ENCODE assay signal across 8 cellular contexts in the genomic region with DNA sequence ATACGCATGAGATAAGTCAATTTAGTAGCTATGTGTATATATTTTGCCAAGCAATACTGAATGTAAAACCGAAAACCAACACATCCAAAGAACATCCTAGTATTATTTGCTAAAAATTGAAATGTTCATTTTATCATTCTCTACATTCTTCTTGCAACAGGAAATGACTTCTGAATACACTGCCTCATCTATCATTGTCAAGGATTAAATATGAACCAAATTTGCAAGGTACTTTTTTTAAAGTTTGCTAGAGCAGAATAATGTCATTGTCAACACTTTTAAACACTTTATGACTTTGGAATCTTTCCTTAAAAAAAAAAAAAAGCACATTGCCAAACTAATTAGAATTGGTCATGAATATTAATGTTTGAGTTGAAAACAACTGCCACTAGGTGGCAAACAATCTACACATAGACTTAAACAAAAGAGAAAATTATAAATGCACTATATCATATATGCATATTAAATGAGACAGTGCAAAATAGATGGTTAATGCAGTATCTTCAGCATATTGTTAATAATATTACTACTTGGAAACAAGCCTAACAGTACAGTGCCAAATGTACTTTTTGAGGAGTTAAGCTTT. TPM values are rescaled to one million over a fixed set of nuclear protein-coding genes. Genes with fewer than 3 reads are reported as not detected.
DNase-seq lines count a peak whose midpoint lies in the region; TF ChIP-seq lines count a peak whose summit lies in the region.

No MANE protein-coding gene starts in this region.

- no peaks in the 10 kb centered on the region for H3K9me3 ChIP-seq in HEK293 (ENCODE audit: control insufficient read depth, insufficient read depth, low read depth, low read length)

- H3K4me3 ChIP-seq in BJ (ENCODE audit: low read depth, low read length), result no peak overlapping the region
- no peak overlapping the region for H3K4me3 ChIP-seq in HEK293 (ENCODE audit: low read depth, low read length)

- DNase-seq in BJ (ENCODE audit: low read depth) (peak; percentile 1), kidney tubule cell (ENCODE audit: low spot score) (peak; percentile 6), C1 segment of cervical spinal cord (lab: John Stamatoyannopoulos, UW) (no peak), cortex of kidney (lab: John Stamatoyannopoulos, UW) (no peak)
- DNase-seq in activated CD4-positive, alpha-beta T cell treated with anti-CD3 and anti-CD28 coated beads, Interleukin-2, amount 50 U/mL, for 4 hours, result no peak
- DNase-seq in activated effector memory CD4-positive, alpha-beta T cell treated with Interleukin-2 at 50 U/mL for 16 hours, result no peak

- no peaks in the 10 kb centered on the region for H3K36me3 ChIP-seq in BJ (ENCODE audit: control insufficient read depth, insufficient read depth, low read length)
- H3K36me3 ChIP-seq in HEK293 (ENCODE audit: control insufficient read depth in 2 of 2, insufficient read depth in 1 of 2, low read length in 2 of 2), result no peaks in the 10 kb centered on the region

- POLR2A ChIA-PET in BJ (lab: Charles Lee) (no interaction called here), HEK293 (lab: Yijun Ruan, JAX) (no interaction called here)

- peak; percentile 32; the same call in 1 of the 2 replicates for TF ChIP-seq CTCF in BJ (IDR thresholded peaks at IDR 0.05; ENCODE audit: insufficient read depth, low read depth, low read length)
- no peak for TF ChIP-seq CTCF in HEK293 (tag by site-specific recombination; IDR thresholded peaks at IDR 0.05)
- peak; percentile 73 for TF ChIP-seq CTCF in VCaP (conservative IDR thresholded peaks at IDR 0.05)

- H3K27ac ChIP-seq in HEK293 (ENCODE audit: extremely low read depth, low read depth, low read length) (no peak overlapping the region), VCaP (no peak overlapping the region)

- CTCF ChIA-PET in BJ (lab: Yijun Ruan, JAX) (interaction anchor here (1.1 to 1.8 kb wide), 5 partner anchors 9 to 165 kb away, joined by 3 to 5 read pairs (median 3); no protein-coding TSS in a partner anchor), HEK293 (lab: Yijun Ruan, JAX) (interaction anchor here (0.5 to 1.9 kb wide), 11 partner anchors 10 to 1441 kb away, joined by 3 to 7 read pairs (median 3); no protein-coding TSS in a partner anchor)

- no peaks in the 10 kb centered on the region for H3K4me1 ChIP-seq in HEK293 (ENCODE audit: control insufficient read depth, insufficient read depth, low read length)

- H3K27me3 ChIP-seq in BJ (ENCODE audit: control insufficient read depth, insufficient read depth, low read length), result no peaks in the 10 kb centered on the region

TF ChIP-seq in HEK293, 187 proteins besides CTCF, POLR2A, EP300 and RAD21:
- TF ChIP-seq, protein P1, sequence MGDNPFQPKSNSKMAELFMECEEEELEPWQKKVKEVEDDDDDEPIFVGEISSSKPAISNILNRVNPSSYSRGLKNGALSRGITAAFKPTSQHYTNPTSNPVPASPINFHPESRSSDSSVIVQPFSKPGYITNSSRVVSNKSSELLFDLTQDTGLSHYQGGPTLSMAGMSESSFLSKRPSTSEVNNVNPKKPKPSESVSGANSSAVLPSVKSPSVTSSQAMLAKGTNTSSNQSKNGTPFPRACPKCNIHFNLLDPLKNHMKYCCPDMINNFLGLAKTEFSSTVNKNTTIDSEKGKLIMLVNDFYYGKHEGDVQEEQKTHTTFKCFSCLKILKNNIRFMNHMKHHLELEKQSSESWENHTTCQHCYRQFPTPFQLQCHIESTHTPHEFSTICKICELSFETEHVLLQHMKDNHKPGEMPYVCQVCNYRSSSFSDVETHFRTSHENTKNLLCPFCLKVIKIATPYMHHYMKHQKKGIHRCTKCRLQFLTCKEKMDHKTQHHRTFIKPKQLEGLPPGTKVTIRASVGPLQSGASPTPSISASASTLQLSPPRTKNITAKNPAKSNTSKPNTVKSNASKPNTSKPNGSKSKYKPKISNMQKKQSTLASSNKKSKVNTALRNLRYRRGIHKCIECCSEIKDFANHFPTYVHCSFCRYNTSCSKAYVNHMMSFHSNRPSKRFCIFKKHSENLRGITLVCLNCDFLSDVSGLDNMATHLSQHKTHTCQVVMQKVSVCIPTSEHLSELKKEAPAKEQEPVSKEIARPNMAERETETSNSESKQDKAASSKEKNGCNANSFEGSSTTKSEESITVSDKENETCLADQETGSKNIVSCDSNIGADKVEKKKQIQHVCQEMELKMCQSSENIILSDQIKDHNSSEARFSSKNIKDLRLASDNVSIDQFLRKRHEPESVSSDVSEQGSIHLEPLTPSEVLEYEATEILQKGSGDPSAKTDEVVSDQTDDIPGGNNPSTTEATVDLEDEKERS (tag by site-specific recombination; IDR thresholded peaks at IDR 0.05), result no peak
- TF ChIP-seq ZNF654 (tag by site-specific recombination; IDR thresholded peaks at IDR 0.05; ENCODE audit: low read depth), result peak; percentile 34

RNA-seq across cellular contexts. Expression of gene TMEM244, which starts 32.5 kb away (rescaled TPM):
- polyA plus RNA-seq in BJ (2011; rRNA removed), result not detected in 2 replicates
- not detected in 2 replicates for polyA minus RNA-seq in BJ (2011; rRNA and poly(A)+ RNA removed)

Comparison
In these comparisons a context has a peak if more than half of its experiments do, and no peak if none do; other contexts are left out.
1. DNase-seq: peak in BJ (single experiment) and kidney tubule cell (single experiment); none in C1 segment of cervical spinal cord (0 of 14), activated CD4-positive, alpha-beta T cell treated with anti-CD3 and anti-CD28 coated beads, Interleukin-2, amount 50 U/mL, for 4 hours (0 of 2), cortex of kidney (single experiment) and activated effector memory CD4-positive, alpha-beta T cell treated with Interleukin-2 at 50 U/mL for 16 hours (single experiment).